Comparison of ENCODE assay signal across 10 cellular contexts in genomic region chr2:56175779-56176178, GRCh38. TPM values are rescaled to one million over a fixed set of nuclear protein-coding genes. Genes with fewer than 3 reads are reported as not detected.
"Had no signal": no experiment of that assay in that cellular context is flagged by ENCODE, and none has a peak within 500 bp of the region (broad histone marks: within the 10 kb centered on the region; RNA-seq: fewer than 3 reads in every experiment).

No MANE protein-coding gene starts in this region.

- H3K4me3 Mint-ChIP-seq: HFFc6, IgD-negative memory B cell had no signal

- H3K9me3 Mint-ChIP-seq: HFFc6 had no signal

- DNase-seq: GM23248, GOT3, H7, HFFc6, KBM-7 had no signal

- H3K9me3 ChIP-seq: HAP-1 had no signal

- H3K36me3 Mint-ChIP-seq: IgD-negative memory B cell had no signal

- H3K9ac ChIP-seq: GM23248 had no signal

- H3K27ac Mint-ChIP-seq: HFFc6, IgD-negative memory B cell had no signal

- H2AFZ ChIP-seq: GM23248 had no signal

- H3K4me1 Mint-ChIP-seq: IgD-negative memory B cell had no signal

- H3K4me1 ChIP-seq: HAP-1 had no signal

- ATAC-seq: HCT116, HepG2 had no signal

- H3K36me3 ChIP-seq: HAP-1 had no signal

- H3K4me3 ChIP-seq: GM23248, HAP-1 had no signal

- H3K27ac ChIP-seq: GM23248, HL-60 had no signal

RNA-seq across cellular contexts. Expression of gene CCDC85A, which starts 8.0 kb away (rescaled TPM):
- total RNA-seq: HepG2 had no signal
- polyA plus RNA-seq: HepG2 had no signal
